Comparison of ENCODE assay signal across 1 cellular context in genomic region chr3:9715764-9716437, GRCh38.
TF ChIP-seq lines count a peak whose summit lies in the region.

No MANE protein-coding gene starts in this region.

TF ChIP-seq in K562, 482 proteins besides CTCF, POLR2A, EP300 and RAD21 (continued from another document and continues in another):
- TF ChIP-seq HDAC3 (IDR thresholded peaks at IDR 0.05; ENCODE audit: borderline replicate concordance, partially characterized antibody) (peak; percentile 69), SOX6 (IDR thresholded peaks at IDR 0.05) (peak; percentile 65), DLX4 (CRISPR knock-in tag; IDR thresholded peaks at IDR 0.05) (no peak), TFE3 (CRISPR knock-in tag; IDR thresholded peaks at IDR 0.05) (peak; percentile 85), ETV6 (IDR thresholded peaks at IDR 0.05; ENCODE audit: borderline replicate concordance in 1 of 2, low read depth in 2 of 2, low read length in 1 of 2) (0 out of 4 replicates have a peak, but pooled peaks of 1 of the 2 experiments have one; percentile 40), ETV6 (CRISPR knock-in tag; IDR thresholded peaks at IDR 0.05; ENCODE audit: borderline replicate concordance) (no peak), ZBTB5 (IDR thresholded peaks at IDR 0.05) (no peak), NKRF (IDR thresholded peaks at IDR 0.05; ENCODE audit: borderline replicate concordance) (no peak), ZNF143 (CRISPR knock-in tag; IDR thresholded peaks at IDR 0.05) (no peak), ZNF431 (CRISPR knock-in tag; IDR thresholded peaks at IDR 0.05) (no peak), ZNF586 (CRISPR knock-in tag; conservative IDR thresholded peaks at IDR 0.05) (no peak), TFAP4 (CRISPR knock-in tag; IDR thresholded peaks at IDR 0.05; ENCODE audit: borderline replicate concordance) (peak; percentile 63), ZNF766 (CRISPR knock-in tag; conservative IDR thresholded peaks at IDR 0.05) (peak; percentile 76; the same call in 1 of the 2 replicates), MEIS2 (IDR thresholded peaks at IDR 0.05; ENCODE audit: partially characterized antibody) (peak; percentile 97), ASH1L (IDR thresholded peaks at IDR 0.05; ENCODE audit: borderline replicate concordance, low read depth, partially characterized antibody) (no peak), MECOM (CRISPR knock-in tag; IDR thresholded peaks at IDR 0.05) (no peak), ZNF263 (CRISPR knock-in tag; IDR thresholded peaks at IDR 0.05; ENCODE audit: borderline replicate concordance) (peak; percentile 58), RBM17 (IDR thresholded peaks at IDR 0.05; ENCODE audit: borderline replicate concordance, low read depth, low read length) (no peak), SP2 (IDR thresholded peaks at IDR 0.05; ENCODE audit: extremely low read depth, low read depth, low read length, poor library complexity, severe bottlenecking) (no peak), JUNB (CRISPR knock-in tag; conservative IDR thresholded peaks at IDR 0.05) (peak; percentile 81), ZNF592 (IDR thresholded peaks at IDR 0.05) (peak; percentile 48; the same call in 1 of the 2 replicates), ZNF384 (IDR thresholded peaks at IDR 0.05; ENCODE audit: low read depth, low read length) (peak; percentile 70; the same call in 1 of the 2 replicates), MLX (CRISPR knock-in tag; conservative IDR thresholded peaks at IDR 0.05) (no peak), HDAC1 (IDR thresholded peaks at IDR 0.05) (peak in 1 of 2 experiments; percentile 68; a peak in 2 of 4 replicates), CBX5 (IDR thresholded peaks at IDR 0.05; ENCODE audit: borderline replicate concordance, low read depth) (0 out of 2 replicates have a peak, but pooled peaks have one; percentile 54), BCOR (IDR thresholded peaks at IDR 0.05) (peak; percentile 30; the same call in 1 of the 2 replicates), BRCA1 (IDR thresholded peaks at IDR 0.05) (no peak), BRCA1 (CRISPR knock-in tag; IDR thresholded peaks at IDR 0.05) (no peak), MLLT1 (IDR thresholded peaks at IDR 0.05) (no peak), MITF (IDR thresholded peaks at IDR 0.05) (peak; percentile 93), SIN3B (IDR thresholded peaks at IDR 0.05; ENCODE audit: low read depth) (peak; percentile 63; the same call in 1 of the 2 replicates), ZNF644 (tag; IDR thresholded peaks at IDR 0.05; ENCODE audit: low read depth) (0 out of 2 replicates have a peak, but pooled peaks have one; percentile 47), POU5F1 (IDR thresholded peaks at IDR 0.05; ENCODE audit: borderline replicate concordance, low read depth, low read length, partially characterized antibody) (peak; percentile 28), ILK (tag; IDR thresholded peaks at IDR 0.05; ENCODE audit: borderline replicate concordance, low read depth) (no peak), HNRNPH1 (optimal IDR thresholded peaks at IDR 0.05; ENCODE audit: low read depth, low read length) (no peak), ZNF57 (CRISPR knock-in tag; IDR thresholded peaks at IDR 0.05) (no peak), CREB1 (IDR thresholded peaks at IDR 0.05) (peak; percentile 49; the same call in 1 of the 2 replicates), CREB1 (CRISPR knock-in tag; IDR thresholded peaks at IDR 0.05) (no peak), CREB5 (CRISPR knock-in tag; IDR thresholded peaks at IDR 0.05) (no peak), ZNF696 (CRISPR knock-in tag; conservative IDR thresholded peaks at IDR 0.05) (no peak), ZNF324 (CRISPR knock-in tag; IDR thresholded peaks at IDR 0.05) (no peak), CBX3 (IDR thresholded peaks at IDR 0.05; ENCODE audit: borderline replicate concordance in 1 of 2, low read length in 2 of 2) (peak in 1 of 2 experiments; percentile 81; a peak in 2 of 3 replicates), ZBTB9 (CRISPR knock-in tag; IDR thresholded peaks at IDR 0.05) (no peak)
